In genomic region chr5:177982956-177983355, GRCh38 we compare ENCODE assay signal across 17 cellular contexts. TPM values are rescaled to one million over a fixed set of nuclear protein-coding genes. Genes with fewer than 3 reads are reported as not detected.
DNase-seq lines count a peak whose midpoint lies in the region; ATAC-seq and TF ChIP-seq lines count a peak whose summit lies in the region.
"Had no signal": no experiment of that assay in that cellular context is flagged by ENCODE, and none has a peak within 500 bp of the region (broad histone marks: within the 10 kb centered on the region; RNA-seq: fewer than 3 reads in every experiment).

No MANE protein-coding gene starts in this region.

- no peak overlapping the region for H3K4me3 ChIP-seq in esophagus muscularis mucosa
- no peak overlapping the region for H3K4me3 ChIP-seq in neuronal stem cell (ENCODE audit: low read length in 2 of 2)
- H3K4me3 ChIP-seq: GM23338 had no signal

- H3K18ac ChIP-seq in neuronal stem cell (ENCODE audit: low read length) = no peak overlapping the region

- no peak for TF ChIP-seq EP300 in esophagus muscularis mucosa (IDR thresholded peaks at IDR 0.05)

- H3K23ac ChIP-seq in neuronal stem cell (ENCODE audit: low read depth, low read length, poor library complexity) = no peak overlapping the region

- H3K27me3 ChIP-seq in esophagus muscularis mucosa (peaks cover 0 to 77% (median 30%) of the 10 kb centered on the region in 4 donors), neuronal stem cell (ENCODE audit: control insufficient read depth in 3 of 3, insufficient read depth in 3 of 3, low read depth in 1 of 3, low read length in 3 of 3) (peaks cover 0 to 6% (median 0%) of the 10 kb centered on the region in 3 experiments)

- H3K4me1 ChIP-seq in esophagus muscularis mucosa (peaks cover 0 to 7% (median 3%) of the 10 kb centered on the region in 4 donors), neuronal stem cell (ENCODE audit: control insufficient read depth in 2 of 2, insufficient read depth in 1 of 2, low read depth in 1 of 2, low read length in 2 of 2) (peaks cover 0 to 11% of the 10 kb centered on the region in 2 donors)
- H3K4me1 ChIP-seq: BE2C had no signal

- no peak for TF ChIP-seq CTCF in esophagus muscularis mucosa (IDR thresholded peaks at IDR 0.05)

- no peak overlapping the region for H3K4ac ChIP-seq in neuronal stem cell (ENCODE audit: low read length)

- intact Hi-C loops in esophagus muscularis mucosa (cut with DNase I) = no loop called here

- no peak overlapping the region for H3K4me2 ChIP-seq in neuronal stem cell (ENCODE audit: insufficient read depth, low read length, poor library complexity, severe bottlenecking)
- H3K4me2 ChIP-seq: GM23338 had no signal

- no peak overlapping the region for H3K14ac ChIP-seq in neuronal stem cell (ENCODE audit: low read length)

- H2AK5ac ChIP-seq in neuronal stem cell (ENCODE audit: low read depth, low read length) = peak overlapping the region; percentile 40

- no peak overlapping the region for H4K91ac ChIP-seq in neuronal stem cell (ENCODE audit: low read depth, low read length, poor library complexity)

- peaks cover 4% of the 10 kb centered on the region for H3K79me1 ChIP-seq in neuronal stem cell (ENCODE audit: low read depth, low read length)

- no peak for TF ChIP-seq POLR2A in esophagus muscularis mucosa (IDR thresholded peaks at IDR 0.05; ENCODE audit: low read depth)

- 88% methylated on average over 4 of the region's 5 CpGs for WGBS in esophagus muscularis mucosa
- WGBS in neuronal stem cell (ENCODE audit: extremely low coverage in 2 of 2, insufficient read length in 2 of 2, insufficient replicate concordance in 1 of 2), 2 donors = no CpG with 5 or more reads among the region's 5 CpGs

- H2BK120ac ChIP-seq in neuronal stem cell (ENCODE audit: low read depth, low read length) = no peak overlapping the region

- peak overlapping the region; percentile 10 for H2BK5ac ChIP-seq in neuronal stem cell (ENCODE audit: low read length)

- H3K9ac ChIP-seq in neuronal stem cell (ENCODE audit: low read depth, low read length, poor library complexity) = peak overlapping the region; percentile 27

- ATAC-seq in GM18517 (IDR thresholded peaks at IDR 0.05; ENCODE audit: unreplicated experiment) = no peak

- no peak overlapping the region for H3K27ac ChIP-seq in esophagus muscularis mucosa (replicated peaks in 1 of 4)
- H3K27ac ChIP-seq in neuronal stem cell (replicated peaks; ENCODE audit: low read length) = no peak overlapping the region

- H2BK15ac ChIP-seq in neuronal stem cell (ENCODE audit: low read length) = no peak overlapping the region

- no peak overlapping the region for H2BK12ac ChIP-seq in neuronal stem cell (ENCODE audit: low read length)

- no peak overlapping the region for H4K8ac ChIP-seq in neuronal stem cell (ENCODE audit: low read depth, low read length)

- H3K36me3 ChIP-seq in esophagus muscularis mucosa (no peaks in the 10 kb centered on the region), neuronal stem cell (replicated peaks in 1 of 2; ENCODE audit: control insufficient read depth in 2 of 2, insufficient read depth in 2 of 2, low read length in 2 of 2) (no peaks in the 10 kb centered on the region)
- H3K36me3 ChIP-seq: BE2C had no signal

- H3K9me3 ChIP-seq in esophagus muscularis mucosa (no peaks in the 10 kb centered on the region), neuronal stem cell (replicated peaks in 1 of 2; ENCODE audit: control insufficient read depth in 2 of 2, insufficient read depth in 1 of 2, low read depth in 1 of 2, low read length in 2 of 2) (peaks cover 0 to 3% of the 10 kb centered on the region in 2 donors)
- H3K9me3 ChIP-seq: BE2C had no signal

- no peak overlapping the region for H2AFZ ChIP-seq in neuronal stem cell (ENCODE audit: low read length)

- DNase-seq in D341Med (ENCODE audit: low spot score) (peak; percentile 17), esophagus muscularis mucosa (ENCODE audit: extremely low spot score) (peak; percentile 62), neuronal stem cell (ENCODE audit: low spot score) (no peak), 8988T (no peak)
- DNase-seq in stimulated activated CD4-positive, alpha-beta T cell treated with anti-CD3 and anti-CD28 coated beads, Interleukin-12 subunit alpha, Interleukin-12 subunit beta, amount 100 ng/mL, for 4 hours = no peak
- DNase-seq in activated T-cell treated with anti-CD3 and anti-CD28 coated beads, Interleukin-2, amount 50 U/mL, for 1 hour = no peak
- DNase-seq: BE2C; C1 segment of cervical spinal cord; CD4-positive, CD25-positive, alpha-beta regulatory T cell; CD8-positive, alpha-beta memory T cell; COR-L47; H9 had no signal

RNA-seq across cellular contexts. Expression of gene PROP1, which starts 13.1 kb away (rescaled TPM):
- total RNA-seq in esophagus muscularis mucosa = not detected
- not detected for polyA plus RNA-seq in neuronal stem cell (2013, experiment 1 of 2)
- polyA plus RNA-seq in neuronal stem cell (2013, experiment 2 of 2) = not detected
- total RNA-seq: A172; CD4-positive, CD25-positive, alpha-beta regulatory T cell; CD8-positive, alpha-beta memory T cell; GM23338; H9; HepG2 had no signal
- polyA plus RNA-seq: CD4-positive, CD25-positive, alpha-beta regulatory T cell; CD8-positive, alpha-beta memory T cell; GM23338; HepG2; IgD-negative memory B cell had no signal

Comparison
In these comparisons a context has a peak if more than half of its experiments do, and no peak if none do; other contexts are left out.
1. DNase-seq: peak in D341Med (single experiment) and esophagus muscularis mucosa (single experiment); none in neuronal stem cell (single experiment), 8988T (single experiment), stimulated activated CD4-positive, alpha-beta T cell treated with anti-CD3 and anti-CD28 coated beads, Interleukin-12 subunit alpha, Interleukin-12 subunit beta, amount 100 ng/mL, for 4 hours (single experiment) and activated T-cell treated with anti-CD3 and anti-CD28 coated beads, Interleukin-2, amount 50 U/mL, for 1 hour (single experiment).